Comparison of ENCODE assay signal across 14 cellular contexts in genomic region chr4:43763029-43763610, GRCh38.
A peak's percentile ranks its signal among the peaks of the same experiment; 100 is the strongest.
DNase-seq lines count a peak whose midpoint lies in the region; ATAC-seq, FAIRE-seq and TF ChIP-seq lines count a peak whose summit lies in the region.
"Had no signal": no experiment of that assay in that cellular context is flagged by ENCODE, and none has a peak within 500 bp of the region (broad histone marks: within the 10 kb centered on the region; RNA-seq: fewer than 3 reads in every experiment).

No MANE protein-coding gene starts in this region.

- WGBS in thyroid gland, 2 donors: 21 to 25% methylated on average over 4 of the region's 4 CpGs

- no peaks in the 10 kb centered on the region for H3K4me1 ChIP-seq in breast epithelium
- no peaks in the 10 kb centered on the region for H3K4me1 ChIP-seq in thyroid gland
- H3K4me1 ChIP-seq: A549, sigmoid colon had no signal

- peaks cover 9% of the 10 kb centered on the region for H3K4me1 Mint-ChIP-seq in MCF 10A (ENCODE audit: insufficient read depth, unreplicated experiment)

- DNase-seq in MCF 10A (ENCODE audit: unreplicated experiment) (peak; percentile 34), breast epithelium (ENCODE audit: low spot score in 2 of 2) (no peak), OCI-M1 (lab: John Stamatoyannopoulos, UW) (peak; percentile 23), thyroid gland (peak; percentile 76 to 88), SW480 (ENCODE audit: low spot score) (no peak), urothelium cell line (ENCODE audit: low spot score) (no peak)
- DNase-seq: sigmoid colon; stimulated activated naive CD8-positive, alpha-beta T cell treated with anti-CD3 and anti-CD28 coated beads, Interleukin-15, Interleukin-2, amounts not matched to agents 100 U/mL and 50 U/mL, for 24 hours had no signal

- no peak overlapping the region for H3K4me3 Mint-ChIP-seq in MCF 10A (ENCODE audit: unreplicated experiment)
- H3K4me3 Mint-ChIP-seq: activated T-helper 1 cell treated with anti-CD3 and anti-CD28 coated beads, Interleukin-12 subunit alpha, Interleukin-12 subunit beta, Interleukin-2, Interleukin-4 antibody, amounts not matched to agents 30 ng/mL and 10 ng/mL and 1 ng/mL, durations not matched to agents 14 hours and 24 hours and 36 hours had no signal

- no TSS peak for BruUV-seq in MCF 10A (replicated peaks; lab: Mats Ljungman, UMichigan)

- no peak overlapping the region for H3K27ac Mint-ChIP-seq in MCF 10A (ENCODE audit: low read depth, unreplicated experiment)
- H3K27ac Mint-ChIP-seq: activated T-helper 1 cell treated with anti-CD3 and anti-CD28 coated beads, Interleukin-12 subunit alpha, Interleukin-12 subunit beta, Interleukin-2, Interleukin-4 antibody, amounts not matched to agents 30 ng/mL and 10 ng/mL and 1 ng/mL, durations not matched to agents 14 hours and 24 hours and 36 hours had no signal

- H3K36me3 ChIP-seq in breast epithelium: no peaks in the 10 kb centered on the region
- H3K36me3 ChIP-seq in thyroid gland: no peaks in the 10 kb centered on the region
- H3K36me3 ChIP-seq: sigmoid colon had no signal

- TF ChIP-seq POLR2A in breast epithelium (IDR thresholded peaks at IDR 0.05) (no peak), thyroid gland (IDR thresholded peaks at IDR 0.05) (no peak)

- POLR2A ChIA-PET in MCF 10A (lab: Yijun Ruan, JAX): no interaction called here

- CTCF ChIA-PET in MCF 10A (lab: Yijun Ruan, JAX): interaction anchor here (0.7 to 1.1 kb wide), 4 partner anchors 14 to 630 kb away, joined by 3 to 6 read pairs (median 3); no protein-coding TSS in a partner anchor

- FAIRE-seq in urothelium cell line (lab: Jason Lieb, UNC): no peak
- FAIRE-seq: A549, K562 had no signal

- H3K36me3 Mint-ChIP-seq in MCF 10A (ENCODE audit: insufficient read depth, unreplicated experiment): no peaks in the 10 kb centered on the region

- no peaks in the 10 kb centered on the region for H3K9me3 Mint-ChIP-seq in MCF 10A (ENCODE audit: unreplicated experiment)
- H3K9me3 Mint-ChIP-seq: activated T-helper 1 cell treated with anti-CD3 and anti-CD28 coated beads, Interleukin-12 subunit alpha, Interleukin-12 subunit beta, Interleukin-2, Interleukin-4 antibody, amounts not matched to agents 30 ng/mL and 10 ng/mL and 1 ng/mL, durations not matched to agents 14 hours and 24 hours and 36 hours had no signal

- ATAC-seq in HG02938 (IDR thresholded peaks at IDR 0.05; ENCODE audit: unreplicated experiment) (peak; percentile 38), GM19324 (IDR thresholded peaks at IDR 0.05; ENCODE audit: low FRiP score, unreplicated experiment) (no peak)
- ATAC-seq: A549; K562; stimulated activated naive CD8-positive, alpha-beta T cell treated with anti-CD3 and anti-CD28 coated beads, Interleukin-15, Interleukin-2, amounts not matched to agents 100 U/mL and 50 U/mL, for 24 hours had no signal

- H3K27me3 ChIP-seq in breast epithelium (no peaks in the 10 kb centered on the region), thyroid gland (no peaks in the 10 kb centered on the region)
- H3K27me3 ChIP-seq: dorsolateral prefrontal cortex, sigmoid colon had no signal

- H3K4me3 ChIP-seq in breast epithelium (no peak overlapping the region), thyroid gland (replicated peaks in 1 of 3) (no peak overlapping the region)
- H3K4me3 ChIP-seq: A549, K562, sigmoid colon had no signal

- H3K27ac ChIP-seq in breast epithelium (no peak overlapping the region), thyroid gland (peak overlapping the region in 1 of 3 donors; percentile 18)
- H3K27ac ChIP-seq: A549, sigmoid colon had no signal

- TF ChIP-seq CTCF in MCF 10A (IDR thresholded peaks at IDR 0.05; ENCODE audit: unreplicated experiment) (no peak), breast epithelium (IDR thresholded peaks at IDR 0.05) (no peak), thyroid gland (IDR thresholded peaks at IDR 0.05) (no peak)

- intact Hi-C loops in MCF 10A (cut with micrococcal nuclease) (no loop called here), breast epithelium (cut with DNase I; ENCODE audit: low total_unique reads) (no loop called here), thyroid gland (cut with DNase I) (no loop called here)

- H3K9me3 ChIP-seq in breast epithelium (no peaks in the 10 kb centered on the region), thyroid gland (no peaks in the 10 kb centered on the region)
- H3K9me3 ChIP-seq: A549, sigmoid colon had no signal

- H3K27me3 Mint-ChIP-seq in MCF 10A (ENCODE audit: insufficient read depth, unreplicated experiment): no peaks in the 10 kb centered on the region

Comparison
In these comparisons a context has a peak if more than half of its experiments do, and no peak if none do; other contexts are left out.
1. DNase-seq: peak in MCF 10A (single experiment), OCI-M1 (single experiment) and thyroid gland (2 of 2); none in breast epithelium (0 of 2), SW480 (single experiment) and urothelium cell line (single experiment).